1 cellular context compared by ENCODE assay signal in genomic region chr4:54683616-54684346, GRCh38.
TF ChIP-seq lines count a peak whose summit lies in the region.

No MANE protein-coding gene starts in this region.

TF ChIP-seq in GM12878, 131 proteins besides CTCF, POLR2A, EP300 and RAD21 (continued from another document):
- TF ChIP-seq ZBTB40 (IDR thresholded peaks at IDR 0.05; ENCODE audit: borderline replicate concordance): no peak
- TF ChIP-seq BHLHE40 (IDR thresholded peaks at IDR 0.05; ENCODE audit: borderline replicate concordance in 1 of 2, low read depth in 2 of 2, low read length in 1 of 2): no peak
- no peak for TF ChIP-seq ZSCAN29 (IDR thresholded peaks at IDR 0.05)
- TF ChIP-seq SPI1 (IDR thresholded peaks at IDR 0.05; ENCODE audit: borderline replicate concordance, insufficient read depth, low read depth, low read length): peak; percentile 32; the same call in 1 of the 2 replicates
- no peak for TF ChIP-seq MYC (IDR thresholded peaks at IDR 0.05; ENCODE audit: insufficient read depth, insufficient read length, insufficient replicate concordance, low read length, severe bottlenecking)
- TF ChIP-seq CHD2 (IDR thresholded peaks at IDR 0.05; ENCODE audit: borderline replicate concordance, low read depth, low read length): no peak
- TF ChIP-seq RB1 (IDR thresholded peaks at IDR 0.05; ENCODE audit: borderline replicate concordance): no peak
- TF ChIP-seq ZNF24 (IDR thresholded peaks at IDR 0.05): peak; percentile 42; the same call in 1 of the 2 replicates
- no peak for TF ChIP-seq SP1 (IDR thresholded peaks at IDR 0.05; ENCODE audit: low read depth, low read length)
- TF ChIP-seq POU2F2 (IDR thresholded peaks at IDR 0.05; ENCODE audit: borderline replicate concordance, low read depth, low read length): no peak
- peak; percentile 77; the same call in 1 of the 2 replicates for TF ChIP-seq SMC3 (IDR thresholded peaks at IDR 0.05; ENCODE audit: borderline replicate concordance, low read length)
- TF ChIP-seq SUZ12 (IDR thresholded peaks at IDR 0.05; ENCODE audit: unreplicated experiment): no peak
- TF ChIP-seq HCFC1 (IDR thresholded peaks at IDR 0.05; ENCODE audit: low read length): no peak
- no peak for TF ChIP-seq MLLT1 (IDR thresholded peaks at IDR 0.05)
- TF ChIP-seq RBBP5 (conservative IDR thresholded peaks at IDR 0.05): no peak
- no peak for TF ChIP-seq YBX1 (IDR thresholded peaks at IDR 0.05)
- no peak for TF ChIP-seq SIN3A (IDR thresholded peaks at IDR 0.05; ENCODE audit: low read depth, low read length)
- TF ChIP-seq EGR1 (IDR thresholded peaks at IDR 0.05; ENCODE audit: borderline replicate concordance in 1 of 2, low read depth in 2 of 2, low read length in 2 of 2): peak in 1 of 2 experiments; percentile 39; a peak in 1 of 3 replicates
- TF ChIP-seq SRF (IDR thresholded peaks at IDR 0.05; ENCODE audit: low read depth in 2 of 2, low read length in 2 of 2): no peak
- no peak for TF ChIP-seq GATAD2B (conservative IDR thresholded peaks at IDR 0.05; ENCODE audit: low read depth)
- TF ChIP-seq BCL3 (IDR thresholded peaks at IDR 0.05; ENCODE audit: borderline replicate concordance, insufficient read depth, low read depth, low read length, poor library complexity, severe bottlenecking): no peak
- TF ChIP-seq USF2 (IDR thresholded peaks at IDR 0.05; ENCODE audit: borderline replicate concordance, low read depth, low read length): no peak
